ENCODE assay signal across 9 cellular contexts in the genomic region with DNA sequence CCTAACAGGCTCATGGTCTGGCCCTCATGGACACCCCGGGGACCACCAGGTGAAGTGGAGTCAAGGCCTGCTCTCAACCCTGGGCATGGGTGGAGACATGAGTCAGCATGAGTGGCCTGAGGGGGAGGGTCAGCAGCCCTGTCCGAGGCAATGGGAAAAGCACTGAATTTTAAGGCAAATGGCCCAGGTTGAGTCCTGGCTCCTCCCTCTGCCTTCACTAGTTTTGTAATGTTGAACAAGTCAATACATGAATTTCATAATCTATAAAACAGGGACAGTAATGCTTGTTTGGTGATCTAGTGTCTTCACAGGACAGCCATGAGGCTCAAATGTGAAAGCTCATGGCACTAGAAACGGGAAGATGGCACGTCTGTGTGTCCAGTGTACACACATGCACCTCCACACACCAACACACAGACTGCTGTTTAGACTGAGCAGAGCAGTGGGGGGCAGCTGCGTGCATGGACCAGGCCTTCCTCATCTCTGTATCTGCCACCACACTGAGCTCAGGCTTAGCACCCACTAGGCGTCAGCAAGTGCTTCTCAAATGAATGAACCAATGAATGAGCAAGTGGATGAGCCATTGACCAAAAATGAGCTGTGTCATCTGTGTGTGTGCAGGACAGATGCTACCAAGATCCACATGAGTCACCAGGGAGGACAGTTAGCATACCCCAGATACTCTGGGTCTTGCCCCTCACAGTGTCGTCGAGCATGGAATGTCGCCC.
DNase-seq lines count a peak whose midpoint lies in the region; ATAC-seq, FAIRE-seq and TF ChIP-seq lines count a peak whose summit lies in the region.
"Had no signal": no experiment of that assay in that cellular context is flagged by ENCODE, and none has a peak within 500 bp of the region (broad histone marks: within the 10 kb centered on the region; RNA-seq: fewer than 3 reads in every experiment).

No MANE protein-coding gene starts in this region.

- no peak overlapping the region for H3K4me3 Mint-ChIP-seq in T-cell
- H3K4me3 Mint-ChIP-seq: CD4-positive, CD25-positive, alpha-beta regulatory T cell had no signal

- peak; percentile 71 for FAIRE-seq in keratinocyte (lab: Jason Lieb, UNC)

- H3K27me3 Mint-ChIP-seq in T-cell, result peaks cover 0 to 9% of the 10 kb centered on the region in 2 donors

- no peaks in the 10 kb centered on the region for H3K9me1 ChIP-seq in keratinocyte (ENCODE audit: control insufficient read depth, extremely low read depth, insufficient read depth, low read length)

- H3K4me3 ChIP-seq in keratinocyte (ENCODE audit: control insufficient read depth in 2 of 3, extremely low read depth in 1 of 3, insufficient read depth in 2 of 3, low read depth in 1 of 3, low read length in 3 of 3), result peak overlapping the region in 1 of 3 experiments; percentile 14

- ATAC-seq in HG03565 (IDR thresholded peaks at IDR 0.05; ENCODE audit: unreplicated experiment) (no peak), T-cell (replicated peaks in 1 of 4) (no peak)

- no peak overlapping the region for H3K9ac ChIP-seq in keratinocyte (ENCODE audit: control insufficient read depth, extremely low read depth, insufficient read depth, low read length)

- H3K27ac Mint-ChIP-seq in T-cell, result no peak overlapping the region
- H3K27ac Mint-ChIP-seq: CD4-positive, CD25-positive, alpha-beta regulatory T cell had no signal

- H3K79me2 ChIP-seq in keratinocyte (ENCODE audit: control insufficient read depth, insufficient read depth, low read length), result no peaks in the 10 kb centered on the region

- CTCF ChIA-PET in T-cell (lab: Charles Lee), result interaction anchor here in 1 of 2 donors (0.6 kb wide), 1 partner anchor 107 kb away, joined by 3 read pairs; no protein-coding TSS in a partner anchor

- peak overlapping the region; percentile 34 for H2AFZ ChIP-seq in keratinocyte (ENCODE audit: control insufficient read depth, low read length)

- dilution Hi-C loops in keratinocyte (cut with MboI; ENCODE audit: extremely low pct_ligation_motif_present, low sequenced_read_pairs), result no loop called here

- H3K4me2 ChIP-seq in keratinocyte (ENCODE audit: control insufficient read depth, extremely low read depth, insufficient read depth, low read depth, low read length), result peak overlapping the region; percentile 70

- no peaks in the 10 kb centered on the region for H3K9me3 Mint-ChIP-seq in T-cell
- H3K9me3 Mint-ChIP-seq: CD4-positive, CD25-positive, alpha-beta regulatory T cell had no signal

- no peaks in the 10 kb centered on the region for H4K20me1 ChIP-seq in keratinocyte (ENCODE audit: control insufficient read depth, extremely low read depth, insufficient read depth, low read length)

- peaks cover 15% of the 10 kb centered on the region for H3K4me1 ChIP-seq in keratinocyte (ENCODE audit: control insufficient read depth, extremely low read depth, insufficient read depth, low read length)

- POLR2A ChIA-PET in T-cell (lab: Charles Lee), result no interaction called here

- DNase-seq in A172 (ENCODE audit: low spot score) (peak; percentile 89), HPDE6-E6E7 (ENCODE audit: extremely low spot score) (peak; percentile 77), amniotic epithelial cell (ENCODE audit: low read depth) (peak; percentile 59), keratinocyte (ENCODE audit: low read depth, low spot score) (peak; percentile 66), GOT3 (lab: John Stamatoyannopoulos, UW) (no peak), activated T-cell treated with anti-CD3 and anti-CD28 coated beads for 4 hours (no peak), T-cell (no peak)
- DNase-seq: CD4-positive, CD25-positive, alpha-beta regulatory T cell had no signal

- no peaks in the 10 kb centered on the region for H3K36me3 ChIP-seq in keratinocyte (ENCODE audit: control insufficient read depth in 2 of 2, extremely low read depth in 1 of 2, insufficient read depth in 2 of 2, low read length in 2 of 2)

- H3K27ac ChIP-seq in keratinocyte (ENCODE audit: control insufficient read depth, insufficient read depth, low read length), result peak overlapping the region; percentile 40

- no peaks in the 10 kb centered on the region for H3K9me3 ChIP-seq in keratinocyte (ENCODE audit: control insufficient read depth, low read depth, low read length)

- no peaks in the 10 kb centered on the region for H3K36me3 Mint-ChIP-seq in T-cell
- H3K36me3 Mint-ChIP-seq: CD4-positive, CD25-positive, alpha-beta regulatory T cell had no signal

- TF ChIP-seq CTCF in keratinocyte (optimal IDR thresholded peaks at IDR 0.05 in 1 of 3, IDR thresholded peaks at IDR 0.05 in 1 of 3, conservative IDR thresholded peaks at IDR 0.05 in 1 of 3; ENCODE audit: extremely low read depth in 1 of 3, insufficient read depth in 2 of 3, low read length in 3 of 3), result peak; percentile 23 to 71 (median 28)

- peaks cover 0 to 2% (median 0%) of the 10 kb centered on the region in 3 donors for H3K4me1 Mint-ChIP-seq in T-cell

- no peaks in the 10 kb centered on the region for H3K27me3 ChIP-seq in keratinocyte (ENCODE audit: control insufficient read depth, extremely low read depth, insufficient read depth, low read length)

Comparison
In these comparisons a context has a peak if more than half of its experiments do, and no peak if none do; other contexts are left out.
1. DNase-seq: peak in A172 (single experiment), HPDE6-E6E7 (single experiment), amniotic epithelial cell (single experiment) and keratinocyte (single experiment); none in GOT3 (single experiment), activated T-cell treated with anti-CD3 and anti-CD28 coated beads for 4 hours (single experiment) and T-cell (0 of 34).